In the genomic region with DNA sequence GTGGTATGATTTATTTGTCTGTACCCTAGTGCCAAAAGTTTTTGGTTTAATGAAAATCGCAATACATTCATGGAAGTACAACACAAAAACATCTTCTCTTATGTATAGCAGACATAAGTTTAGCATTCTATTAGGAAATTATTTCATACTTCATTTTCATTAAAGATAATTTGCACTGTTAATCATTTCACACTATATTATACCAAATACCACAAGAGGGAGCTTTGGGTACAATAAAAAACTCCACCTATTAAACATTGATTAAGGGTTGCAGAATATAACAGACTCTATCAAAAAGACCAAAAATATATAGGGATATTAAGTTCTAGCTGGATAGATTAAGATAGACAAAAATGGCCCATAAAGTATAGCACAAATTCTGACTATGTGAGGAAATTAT, we compare ENCODE assay signal across 10 cellular contexts.
DNase-seq lines count a peak whose midpoint lies in the region; ATAC-seq, FAIRE-seq and TF ChIP-seq lines count a peak whose summit lies in the region.
"Had no signal": no experiment of that assay in that cellular context is flagged by ENCODE, and none has a peak within 500 bp of the region (broad histone marks: within the 10 kb centered on the region; RNA-seq: fewer than 3 reads in every experiment).

No MANE protein-coding gene starts in this region.

- H3K4me1 Mint-ChIP-seq in HFFc6 (ENCODE audit: low read depth), result peaks cover 17% of the 10 kb centered on the region

- intact Hi-C loops in GM12878 (cut with micrococcal nuclease; ENCODE audit: unreplicated experiment), result loop anchor here (2.0 to 5.0 kb wide), 3 partner anchors 108 to 212 kb away; a partner anchor contains a TSS

- DNase-seq in AG09309 (ENCODE audit: low read depth) (no peak), HFFc6 (no peak), GM12878 (ENCODE audit: low read depth, low spot score) (no peak), T1000 (lab: John Stamatoyannopoulos, UW) (no peak), MG63 (no peak)
- DNase-seq: KG1 had no signal

- H4K20me1 ChIP-seq in GM12878 (ENCODE audit: control insufficient read depth, insufficient read depth), result no peaks in the 10 kb centered on the region

- H3K9me3 Mint-ChIP-seq in HFFc6, result no peaks in the 10 kb centered on the region

- H3K27me3 ChIP-seq in GM12878 (replicated peaks in 1 of 2; ENCODE audit: control insufficient read depth in 2 of 2, insufficient read depth in 2 of 2, low read length in 1 of 2), result no peaks in the 10 kb centered on the region
- H3K27me3 ChIP-seq in liver (ENCODE audit: control insufficient read depth in 4 of 4, insufficient read depth in 4 of 4, low read length in 3 of 4), result no peaks in the 10 kb centered on the region
- no peaks in the 10 kb centered on the region for H3K27me3 ChIP-seq in MG63

- no peaks in the 10 kb centered on the region for H3K36me3 Mint-ChIP-seq in HFFc6 (ENCODE audit: low read depth)

- no peak overlapping the region for H3K4me2 ChIP-seq in GM12878 (ENCODE audit: control insufficient read depth, insufficient read depth)

- no peak overlapping the region for H3K4me3 Mint-ChIP-seq in HFFc6

- POLR2A ChIA-PET in GM12878 (lab: Charles Lee), result no interaction called here

- H3K9me3 ChIP-seq in GM12878 (replicated peaks; ENCODE audit: control insufficient read depth, insufficient read depth, low read length) (no peaks in the 10 kb centered on the region), liver (ENCODE audit: control insufficient read depth in 4 of 4, low read length in 3 of 4) (no peaks in the 10 kb centered on the region), MG63 (no peaks in the 10 kb centered on the region)

- H2AFZ ChIP-seq in GM12878 (ENCODE audit: control insufficient read depth, low read depth, low read length), result no peak overlapping the region

- WGBS in GM12878 (ENCODE audit: insufficient coverage, insufficient replicate concordance, low lambda C conversion rate, missing lambda C conversion rate), result 90% methylated on average over 1 of the region's 1 CpG
- 74% methylated on average over 1 of the region's 1 CpG for WGBS in liver

- H3K4me1 ChIP-seq in GM12878 (ENCODE audit: control insufficient read depth, insufficient read depth, low read length) (no peaks in the 10 kb centered on the region), liver (ENCODE audit: control insufficient read depth in 4 of 4, insufficient read depth in 4 of 4, low read length in 3 of 4) (peaks cover 0 to 6% (median 3%) of the 10 kb centered on the region in 4 donors)

- no TSS peak for BruUV-seq in GM12878 (replicated peaks; lab: Mats Ljungman, UMichigan)

- in situ Hi-C loops in GM12878 (cut with MboI), result loop anchor here (10.0 kb wide), 1 partner anchor 210 kb away; no protein-coding TSS in a partner anchor

- TF ChIP-seq RAD21 in GM12878 (IDR thresholded peaks at IDR 0.05; ENCODE audit: insufficient read depth, low read depth, low read length) (peak; percentile 56; the same call in 1 of the 2 replicates), liver (IDR thresholded peaks at IDR 0.05) (peak; percentile 89 to 90)

- H3K9ac ChIP-seq in GM12878 (ENCODE audit: control insufficient read depth, insufficient read depth, low read length) (no peak overlapping the region), liver (ENCODE audit: low read depth in 1 of 2, low read length in 2 of 2) (no peak overlapping the region)

- H3K36me3 ChIP-seq in GM12878 (ENCODE audit: control insufficient read depth in 2 of 2, insufficient read depth in 2 of 2, low read length in 1 of 2), result no peaks in the 10 kb centered on the region; a peak in 1 of 4 replicates
- H3K36me3 ChIP-seq in liver (ENCODE audit: control insufficient read depth in 4 of 4, insufficient read depth in 3 of 4, low read depth in 1 of 4, low read length in 3 of 4), result peaks cover 0 to 2% (median 0%) of the 10 kb centered on the region in 4 donors
- peaks cover 8% of the 10 kb centered on the region for H3K36me3 ChIP-seq in MG63

- CTCF ChIA-PET in GM12878 (lab: Yijun Ruan, JAX), result interaction anchor here (0.5 to 5.5 kb wide), 25 partner anchors 8 to 349 kb away, joined by 3 to 41 read pairs (median 4); a partner anchor contains a TSS

- RAD21 ChIA-PET in GM12878 (lab: Charles Lee; ENCODE audit: unreplicated experiment), result interaction anchor here (1.1 to 2.4 kb wide), 5 partner anchors 103 to 235 kb away, joined by 3 to 11 read pairs (median 4); a partner anchor contains a TSS

- H3K27me3 Mint-ChIP-seq in HFFc6 (ENCODE audit: insufficient read depth), result no peaks in the 10 kb centered on the region

- no peak for TF ChIP-seq POLR2A in GM12878 (IDR thresholded peaks at IDR 0.05; ENCODE audit: low read depth, low read length)

- H3K27ac ChIP-seq in GM12878 (ENCODE audit: control insufficient read depth, insufficient read depth), result no peak overlapping the region
- no peak overlapping the region for H3K27ac ChIP-seq in liver (ENCODE audit: low read depth in 1 of 2, low read length in 2 of 2)

- no peak for TF ChIP-seq EP300 in GM12878 (IDR thresholded peaks at IDR 0.05; ENCODE audit: borderline replicate concordance in 1 of 2, control insufficient read depth in 1 of 2, low read depth in 2 of 2, low read length in 2 of 2)

- H3K27ac Mint-ChIP-seq in HFFc6, result no peak overlapping the region

- SMC1A ChIA-PET in GM12878 (lab: Charles Lee; ENCODE audit: uncharacterized antibody, unreplicated experiment), result interaction anchor here (0.8 to 2.3 kb wide), 10 partner anchors 16 to 349 kb away, joined by 3 to 17 read pairs (median 3); no protein-coding TSS in a partner anchor

- FAIRE-seq in GM12878 (lab: Jason Lieb, UNC), result peak; percentile 38

- H3K4me3 ChIP-seq in AG09309 (ENCODE audit: control insufficient read depth, low read depth, low read length), result no peak overlapping the region
- H3K4me3 ChIP-seq in GM12878, result no peak overlapping the region
- no peak overlapping the region for H3K4me3 ChIP-seq in liver (ENCODE audit: low read depth in 1 of 3, low read length in 3 of 3)
- no peak overlapping the region for H3K4me3 ChIP-seq in MG63
- H3K4me3 ChIP-seq: lung had no signal

- TF ChIP-seq CTCF in AG09309 (IDR thresholded peaks at IDR 0.05; ENCODE audit: control insufficient read depth, insufficient read depth, low read depth, low read length, missing control alignments) (peak; percentile 14), HFFc6 (IDR thresholded peaks at IDR 0.05) (peak; percentile 83), GM12878 (IDR thresholded peaks at IDR 0.05 in 2 of 3, conservative IDR thresholded peaks at IDR 0.05 in 1 of 3; ENCODE audit: control insufficient read depth in 2 of 3, extremely low read depth in 1 of 3, insufficient read depth in 1 of 3, low read depth in 3 of 3, low read length in 3 of 3) (peak in 1 of 3 experiments; percentile 26; a peak in 2 of 6 replicates), liver (IDR thresholded peaks at IDR 0.05; ENCODE audit: low read depth, low read length, missing input control) (peak; percentile 45)

- H3K79me2 ChIP-seq in GM12878 (ENCODE audit: control insufficient read depth, insufficient read depth, low read length), result no peaks in the 10 kb centered on the region

- ATAC-seq in GM12878, result peak; percentile 47; the same call in 2 of the 3 replicates
- no peak for ATAC-seq in HG03108 (IDR thresholded peaks at IDR 0.05; ENCODE audit: unreplicated experiment)
- ATAC-seq in HG02759 (IDR thresholded peaks at IDR 0.05; ENCODE audit: unreplicated experiment), result no peak

TF ChIP-seq in GM12878, 131 proteins besides CTCF, POLR2A, EP300 and RAD21:
- TF ChIP-seq GABPA (IDR thresholded peaks at IDR 0.05; ENCODE audit: low read depth) (no peak), BCL11A (IDR thresholded peaks at IDR 0.05; ENCODE audit: low read depth, low read length) (no peak), SMC3 (IDR thresholded peaks at IDR 0.05; ENCODE audit: borderline replicate concordance, low read length) (peak; percentile 57; the same call in 1 of the 2 replicates)

TF ChIP-seq in liver, 16 proteins besides CTCF, POLR2A, EP300 and RAD21:
- TF ChIP-seq HNF4G (IDR thresholded peaks at IDR 0.05), result no peak
- TF ChIP-seq TAF1 (conservative IDR thresholded peaks at IDR 0.05), result no peak
- TF ChIP-seq EGR1 (IDR thresholded peaks at IDR 0.05; ENCODE audit: low read depth in 2 of 2), result no peak
- no peak for TF ChIP-seq RXRA (IDR thresholded peaks at IDR 0.05)
- no peak for TF ChIP-seq YY1 (IDR thresholded peaks at IDR 0.05)
- no peak for TF ChIP-seq SP1 (IDR thresholded peaks at IDR 0.05)
- TF ChIP-seq FOXA2 (IDR thresholded peaks at IDR 0.05), result no peak
- no peak for TF ChIP-seq HNF4A (conservative IDR thresholded peaks at IDR 0.05)
- TF ChIP-seq, protein P1, sequence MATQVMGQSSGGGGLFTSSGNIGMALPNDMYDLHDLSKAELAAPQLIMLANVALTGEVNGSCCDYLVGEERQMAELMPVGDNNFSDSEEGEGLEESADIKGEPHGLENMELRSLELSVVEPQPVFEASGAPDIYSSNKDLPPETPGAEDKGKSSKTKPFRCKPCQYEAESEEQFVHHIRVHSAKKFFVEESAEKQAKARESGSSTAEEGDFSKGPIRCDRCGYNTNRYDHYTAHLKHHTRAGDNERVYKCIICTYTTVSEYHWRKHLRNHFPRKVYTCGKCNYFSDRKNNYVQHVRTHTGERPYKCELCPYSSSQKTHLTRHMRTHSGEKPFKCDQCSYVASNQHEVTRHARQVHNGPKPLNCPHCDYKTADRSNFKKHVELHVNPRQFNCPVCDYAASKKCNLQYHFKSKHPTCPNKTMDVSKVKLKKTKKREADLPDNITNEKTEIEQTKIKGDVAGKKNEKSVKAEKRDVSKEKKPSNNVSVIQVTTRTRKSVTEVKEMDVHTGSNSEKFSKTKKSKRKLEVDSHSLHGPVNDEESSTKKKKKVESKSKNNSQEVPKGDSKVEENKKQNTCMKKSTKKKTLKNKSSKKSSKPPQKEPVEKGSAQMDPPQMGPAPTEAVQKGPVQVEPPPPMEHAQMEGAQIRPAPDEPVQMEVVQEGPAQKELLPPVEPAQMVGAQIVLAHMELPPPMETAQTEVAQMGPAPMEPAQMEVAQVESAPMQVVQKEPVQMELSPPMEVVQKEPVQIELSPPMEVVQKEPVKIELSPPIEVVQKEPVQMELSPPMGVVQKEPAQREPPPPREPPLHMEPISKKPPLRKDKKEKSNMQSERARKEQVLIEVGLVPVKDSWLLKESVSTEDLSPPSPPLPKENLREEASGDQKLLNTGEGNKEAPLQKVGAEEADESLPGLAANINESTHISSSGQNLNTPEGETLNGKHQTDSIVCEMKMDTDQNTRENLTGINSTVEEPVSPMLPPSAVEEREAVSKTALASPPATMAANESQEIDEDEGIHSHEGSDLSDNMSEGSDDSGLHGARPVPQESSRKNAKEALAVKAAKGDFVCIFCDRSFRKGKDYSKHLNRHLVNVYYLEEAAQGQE (IDR thresholded peaks at IDR 0.05), result no peak
- no peak for TF ChIP-seq JUND (IDR thresholded peaks at IDR 0.05)
TF ChIP-seq in liver: peak in this region for 0.
